26 cellular contexts compared by ENCODE assay signal in genomic region chr18:76080430-76080829, GRCh38.
"Had no signal": no experiment of that assay in that cellular context is flagged by ENCODE, and none has a peak within 500 bp of the region (broad histone marks: within the 10 kb centered on the region; RNA-seq: fewer than 3 reads in every experiment).

No MANE protein-coding gene starts in this region.

- H3K9me3 ChIP-seq: suprapubic skin, testis, thoracic aorta, thyroid gland, transverse colon, upper lobe of left lung, upper lobe of right lung, uterus, vagina had no signal

- H3K4me3 ChIP-seq: stomach, suprapubic skin, testis, thoracic aorta, thyroid gland, tibial artery, tibial nerve, transverse colon, upper lobe of left lung, upper lobe of right lung, uterus, vagina had no signal

- H3K27me3 ChIP-seq: stomach, suprapubic skin, testis, thyroid gland, tibial artery, tibial nerve, transverse colon, upper lobe of left lung, upper lobe of right lung, uterus, vagina had no signal

- H3K27ac ChIP-seq: stomach, suprapubic skin, testis, thoracic aorta, thyroid gland, tibial artery, tibial nerve, transverse colon, upper lobe of left lung, upper lobe of right lung, uterus, vagina had no signal

- H3K4me1 ChIP-seq: stomach, suprapubic skin, testis, thyroid gland, tibial artery, tibial nerve, transverse colon, upper lobe of left lung, upper lobe of right lung, uterus, vagina had no signal

- H3K36me3 ChIP-seq: stomach, suprapubic skin, thoracic aorta, thyroid gland, tibial artery, tibial nerve, transverse colon, upper lobe of left lung, upper lobe of right lung, uterus, vagina had no signal

- DNase-seq: stimulated activated CD4-positive, alpha-beta T cell treated with anti-CD3 and anti-CD28 coated beads, Interleukin-2, amount 100 ng/mL, for 48 hours; stimulated activated CD4-positive, alpha-beta T cell treated with anti-CD3 and anti-CD28 coated beads, Interleukin-4, amount 100 ng/mL, for 1 hour; stimulated activated CD4-positive, alpha-beta T cell treated with anti-CD3 and anti-CD28 coated beads, Interleukin-4, amount 100 ng/mL, for 24 hours; stimulated activated CD4-positive, alpha-beta T cell treated with anti-CD3 and anti-CD28 coated beads, Interleukin-4, amount 100 ng/mL, for 4 hours; stimulated activated CD8-positive, alpha-beta memory T cell treated with anti-CD3 and anti-CD28 coated beads, Interleukin-4, amount 100 ng/mL, for 48 hours; stimulated activated naive B cell treated with anti-CD40 and anti-IgM and Interleukin-4, amounts not matched to agents 10 μg/mL and 1 μg/mL and 100 μg/mL, for 72 hours; stimulated activated naive CD4-positive, alpha-beta T cell; stimulated activated naive CD4-positive, alpha-beta T cell treated with Interleukin-2 at 50 U/mL for 16 hours; stimulated activated naive CD8-positive, alpha-beta T cell treated with anti-CD3 and anti-CD28 coated beads, Interleukin-15, amount 100 ng/mL, for 72 hours; stimulated activated naive CD8-positive, alpha-beta T cell treated with anti-CD3 and anti-CD28 coated beads, Interleukin-15, Interleukin-2, amounts not matched to agents 100 U/mL and 50 U/mL, for 24 hours; stomach; substantia nigra; testis; thyroid gland; tibial artery; transverse colon; trophoblast cell; upper lobe of right lung; uterus had no signal

- ATAC-seq: stimulated activated effector memory CD8-positive, alpha-beta T cell treated with anti-CD3 and anti-CD28 coated beads, Interleukin-12 subunit alpha, Interleukin-12 subunit beta, amount 100 ng/mL, for 72 hours; stimulated activated memory B cell treated with anti-CD40 and anti-IgM and Interleukin-4, amounts not matched to agents 10 μg/mL and 1 μg/mL and 100 μg/mL, for 72 hours; stimulated activated naive B cell treated with anti-CD40 and anti-IgM and Interleukin-4, amounts not matched to agents 10 μg/mL and 1 μg/mL and 100 μg/mL, for 72 hours; stimulated activated naive CD8-positive, alpha-beta T cell treated with anti-CD3 and anti-CD28 coated beads, Interleukin-15, amount 100 ng/mL, for 72 hours; stimulated activated naive CD8-positive, alpha-beta T cell treated with anti-CD3 and anti-CD28 coated beads, Interleukin-15, Interleukin-2, amounts not matched to agents 100 U/mL and 50 U/mL, for 24 hours; upper lobe of right lung had no signal
